ENCODE assay signal across 8 cellular contexts in the genomic region with DNA sequence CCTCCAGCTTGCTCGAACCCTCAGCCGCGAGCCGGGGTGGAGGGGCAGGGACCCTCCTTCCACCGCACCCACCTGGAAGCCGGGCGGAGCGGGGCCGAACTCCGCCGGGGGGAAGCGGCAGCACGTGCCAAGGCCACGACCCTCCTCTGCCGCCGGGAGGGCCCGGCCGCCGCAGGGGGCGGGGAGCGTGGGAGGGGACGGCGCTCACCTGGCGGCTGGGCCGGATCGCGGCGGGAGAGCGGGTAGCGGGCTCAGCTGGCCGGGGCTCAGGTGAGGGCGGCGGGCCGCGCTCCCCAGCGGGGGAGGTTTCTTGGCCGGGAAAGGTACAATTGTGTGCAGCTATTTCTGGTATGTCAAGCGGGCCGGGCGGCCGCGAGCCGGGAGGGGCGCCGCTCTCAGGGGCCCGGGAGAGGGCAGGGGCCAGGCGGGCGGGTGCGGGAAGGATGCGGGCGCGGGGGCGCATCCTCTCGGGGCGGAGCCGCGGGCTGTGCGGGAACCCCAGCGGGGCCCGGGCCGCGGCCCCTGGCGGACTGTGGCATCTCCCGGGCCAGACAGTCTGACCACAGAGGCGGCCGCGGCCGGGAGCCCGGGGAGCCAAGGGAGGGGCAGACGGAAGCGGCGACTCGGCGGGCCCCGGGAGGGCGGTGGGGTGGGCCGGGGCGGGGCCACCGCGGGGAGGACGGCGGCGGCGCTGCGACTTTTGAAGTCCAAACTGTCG. TPM values are rescaled to one million over a fixed set of nuclear protein-coding genes. Genes with fewer than 3 reads are reported as not detected.
A peak's percentile ranks its signal among the peaks of the same experiment; 100 is the strongest.
DNase-seq lines count a peak whose midpoint lies in the region; ATAC-seq and TF ChIP-seq lines count a peak whose summit lies in the region.

A gene (plus strand): TSS at position 710 of the 718 bp plus-strand sequence. CDS start 328 bp downstream, outside the sequence.

- H3K4me3 Mint-ChIP-seq in activated CD8-positive, alpha-beta T cell treated with anti-CD3 and anti-CD28 coated beads, Interleukin-2, amount 10 ng/mL, durations not matched to agents 7 days and 5 days, result peak within 1 kb of the TSS; percentile 74
- H3K4me3 Mint-ChIP-seq in endodermal cell, result peak within 1 kb of the TSS; percentile 62

- DNase-seq in HCEC 1CT (peak; percentile 63), M059J (ENCODE audit: low read depth) (peak; percentile 68), endodermal cell (peak; percentile 91), NCI-H2029 (lab: John Stamatoyannopoulos, UW) (no peak)
- DNase-seq in activated CD8-positive, alpha-beta T cell treated with anti-CD3 and anti-CD28 coated beads, Interleukin-2, amount 10 ng/mL, durations not matched to agents 7 days and 5 days, result peak; percentile 61
- DNase-seq in stimulated activated naive CD4-positive, alpha-beta T cell treated with Interleukin-2 at 50 U/mL for 16 hours (lab: John Stamatoyannopoulos, UW), result peak; percentile 49

- peak within 1 kb of the TSS; percentile 44 for H3K9ac ChIP-seq in endodermal cell (ENCODE audit: extremely low read depth, low read length, poor library complexity, severe bottlenecking)

- no peaks in the 10 kb centered on the region for H3K9me3 Mint-ChIP-seq in activated CD8-positive, alpha-beta T cell treated with anti-CD3 and anti-CD28 coated beads, Interleukin-2, amount 10 ng/mL, durations not matched to agents 7 days and 5 days (ENCODE audit: insufficient read depth)
- H3K9me3 Mint-ChIP-seq in endodermal cell, result no peaks in the 10 kb centered on the region

- no peaks in the 10 kb centered on the region for H3K4me1 ChIP-seq in endodermal cell (ENCODE audit: control insufficient read depth, insufficient read depth, low read length)
- H3K4me1 ChIP-seq in mononuclear cell (ENCODE audit: insufficient read depth, low read length), result peaks cover 14% of the 10 kb centered on the region

- 0 to 3% methylated on average over 1 to 84 of the region's 86 CpGs for WGBS in endodermal cell (ENCODE audit: insufficient coverage in 1 of 2, insufficient read length in 1 of 2), 2 experiments

- H3K36me3 Mint-ChIP-seq in activated CD8-positive, alpha-beta T cell treated with anti-CD3 and anti-CD28 coated beads, Interleukin-2, amount 10 ng/mL, durations not matched to agents 7 days and 5 days (ENCODE audit: low read depth), result no peaks in the 10 kb centered on the region
- H3K36me3 Mint-ChIP-seq in endodermal cell (ENCODE audit: low read depth), result no peaks in the 10 kb centered on the region

- ATAC-seq in GM18498 (IDR thresholded peaks at IDR 0.05; ENCODE audit: unreplicated experiment), result peak; percentile 67
- peak; percentile 77 for ATAC-seq in activated CD8-positive, alpha-beta T cell treated with anti-CD3 and anti-CD28 coated beads, Interleukin-2, amount 10 ng/mL, durations not matched to agents 7 days and 5 days

- no peak for TF ChIP-seq CTCF in endodermal cell (conservative IDR thresholded peaks at IDR 0.05)

- peak within 1 kb of the TSS; percentile 63 for H3K27ac Mint-ChIP-seq in activated CD8-positive, alpha-beta T cell treated with anti-CD3 and anti-CD28 coated beads, Interleukin-2, amount 10 ng/mL, durations not matched to agents 7 days and 5 days
- H3K27ac Mint-ChIP-seq in endodermal cell, result no peak within 1 kb of the TSS

- peaks cover 38% of the 10 kb centered on the region for H3K27me3 ChIP-seq in endodermal cell (ENCODE audit: control insufficient read depth, insufficient read depth, low read length, poor library complexity, severe bottlenecking)
- peaks cover 28% of the 10 kb centered on the region for H3K27me3 ChIP-seq in mononuclear cell (ENCODE audit: insufficient read depth, low read length)

- peaks cover 12% of the 10 kb centered on the region for H3K4me1 Mint-ChIP-seq in activated CD8-positive, alpha-beta T cell treated with anti-CD3 and anti-CD28 coated beads, Interleukin-2, amount 10 ng/mL, durations not matched to agents 7 days and 5 days (ENCODE audit: low read depth)
- H3K4me1 Mint-ChIP-seq in endodermal cell, result peaks cover 19% of the 10 kb centered on the region

- no peak within 1 kb of the TSS for H3K27ac ChIP-seq in endodermal cell (ENCODE audit: low read depth, low read length)

- POLR2A ChIA-PET in activated CD8-positive, alpha-beta T cell treated with anti-CD3 and anti-CD28 coated beads, Interleukin-2, amount 10 ng/mL, durations not matched to agents 7 days and 5 days (lab: Charles Lee), result no interaction called here

- H3K4me3 ChIP-seq in endodermal cell (ENCODE audit: low read length) (peak within 1 kb of the TSS; percentile 84), mononuclear cell (ENCODE audit: low read length) (peak within 1 kb of the TSS; percentile 55)

- CTCF ChIA-PET in activated CD8-positive, alpha-beta T cell treated with anti-CD3 and anti-CD28 coated beads, Interleukin-2, amount 10 ng/mL, durations not matched to agents 7 days and 5 days (lab: Charles Lee), result interaction anchor here (1.2 kb wide), 1 partner anchor 154 kb away, joined by 4 read pairs; a partner anchor contains a TSS

- peaks cover 16% of the 10 kb centered on the region for H3K27me3 Mint-ChIP-seq in activated CD8-positive, alpha-beta T cell treated with anti-CD3 and anti-CD28 coated beads, Interleukin-2, amount 10 ng/mL, durations not matched to agents 7 days and 5 days (ENCODE audit: low read depth)
- peaks cover 32% of the 10 kb centered on the region for H3K27me3 Mint-ChIP-seq in endodermal cell (ENCODE audit: insufficient read depth)

- H3K9me3 ChIP-seq in endodermal cell (ENCODE audit: control insufficient read depth, low read length) (no peaks in the 10 kb centered on the region), mononuclear cell (ENCODE audit: low read depth, low read length) (no peaks in the 10 kb centered on the region)

- no peaks in the 10 kb centered on the region for H3K36me3 ChIP-seq in endodermal cell (ENCODE audit: control insufficient read depth, insufficient read depth, low read length)

RNA-seq across cellular contexts. Expression of the gene that starts here (rescaled TPM):
- total RNA-seq in M059J (2014; rRNA removed; shearing (Covaris generic)), result 66.3 and 109 TPM in 2 replicates
- total RNA-seq in activated CD8-positive, alpha-beta T cell treated with anti-CD3 and anti-CD28 coated beads, Interleukin-2, amount 10 ng/mL, durations not matched to agents 7 days and 5 days, result 10 to 100 TPM; 12.5 to 13.8 TPM
- 10 to 100 TPM in 1 of 2 donors, 1 to 10 TPM in 1; 9.9 to 14.1 TPM for total RNA-seq in endodermal cell
- polyA plus RNA-seq in endodermal cell (2013, experiment 1 of 2), result 8.0 TPM
- 4.4 TPM for polyA plus RNA-seq in endodermal cell (2013, experiment 2 of 2)
- total RNA-seq in mononuclear cell, result 18.4 TPM
